Comparison of ENCODE assay signal across 1 cellular context in the genomic region with DNA sequence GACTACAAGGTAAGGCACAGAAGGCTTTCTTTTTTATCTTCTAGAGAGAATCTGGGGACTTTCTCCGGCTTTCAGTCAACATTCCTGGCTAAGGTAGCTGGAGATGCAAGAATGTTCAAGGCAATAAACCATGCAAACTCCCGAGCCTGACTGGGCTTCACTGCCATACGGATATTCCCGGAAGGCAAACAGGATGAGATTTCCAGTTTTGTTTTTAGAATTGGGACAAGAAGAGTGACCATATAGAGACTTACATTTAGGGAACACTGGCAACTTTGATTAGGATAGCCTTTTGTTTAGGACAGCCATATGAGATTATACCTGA.
TF ChIP-seq lines count a peak whose summit lies in the region.

No MANE protein-coding gene starts in this region.

TF ChIP-seq in A549, 52 proteins besides CTCF, POLR2A, EP300 and RAD21 (continued from another document):
- TF ChIP-seq, protein P1, sequence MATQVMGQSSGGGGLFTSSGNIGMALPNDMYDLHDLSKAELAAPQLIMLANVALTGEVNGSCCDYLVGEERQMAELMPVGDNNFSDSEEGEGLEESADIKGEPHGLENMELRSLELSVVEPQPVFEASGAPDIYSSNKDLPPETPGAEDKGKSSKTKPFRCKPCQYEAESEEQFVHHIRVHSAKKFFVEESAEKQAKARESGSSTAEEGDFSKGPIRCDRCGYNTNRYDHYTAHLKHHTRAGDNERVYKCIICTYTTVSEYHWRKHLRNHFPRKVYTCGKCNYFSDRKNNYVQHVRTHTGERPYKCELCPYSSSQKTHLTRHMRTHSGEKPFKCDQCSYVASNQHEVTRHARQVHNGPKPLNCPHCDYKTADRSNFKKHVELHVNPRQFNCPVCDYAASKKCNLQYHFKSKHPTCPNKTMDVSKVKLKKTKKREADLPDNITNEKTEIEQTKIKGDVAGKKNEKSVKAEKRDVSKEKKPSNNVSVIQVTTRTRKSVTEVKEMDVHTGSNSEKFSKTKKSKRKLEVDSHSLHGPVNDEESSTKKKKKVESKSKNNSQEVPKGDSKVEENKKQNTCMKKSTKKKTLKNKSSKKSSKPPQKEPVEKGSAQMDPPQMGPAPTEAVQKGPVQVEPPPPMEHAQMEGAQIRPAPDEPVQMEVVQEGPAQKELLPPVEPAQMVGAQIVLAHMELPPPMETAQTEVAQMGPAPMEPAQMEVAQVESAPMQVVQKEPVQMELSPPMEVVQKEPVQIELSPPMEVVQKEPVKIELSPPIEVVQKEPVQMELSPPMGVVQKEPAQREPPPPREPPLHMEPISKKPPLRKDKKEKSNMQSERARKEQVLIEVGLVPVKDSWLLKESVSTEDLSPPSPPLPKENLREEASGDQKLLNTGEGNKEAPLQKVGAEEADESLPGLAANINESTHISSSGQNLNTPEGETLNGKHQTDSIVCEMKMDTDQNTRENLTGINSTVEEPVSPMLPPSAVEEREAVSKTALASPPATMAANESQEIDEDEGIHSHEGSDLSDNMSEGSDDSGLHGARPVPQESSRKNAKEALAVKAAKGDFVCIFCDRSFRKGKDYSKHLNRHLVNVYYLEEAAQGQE (IDR thresholded peaks at IDR 0.05) = no peak
- TF ChIP-seq FOSL2 (IDR thresholded peaks at IDR 0.05) (no peak), FOSL2 (CRISPR knock-in tag; IDR thresholded peaks at IDR 0.05) (no peak), RFX5 (IDR thresholded peaks at IDR 0.05) (no peak)
